ENCODE assay signal across 1 cellular context in genomic region chr7:21805793-21806192, GRCh38.
TF ChIP-seq lines count a peak whose summit lies in the region.

No MANE protein-coding gene starts in this region.

TF ChIP-seq in HepG2, 621 proteins besides CTCF, POLR2A, EP300 and RAD21 (continued from another document):
- TF ChIP-seq ZNF800 (CRISPR knock-in tag; IDR thresholded peaks at IDR 0.05): no peak
TF ChIP-seq in HepG2: peak in this region for 0.
